In the genomic region with DNA sequence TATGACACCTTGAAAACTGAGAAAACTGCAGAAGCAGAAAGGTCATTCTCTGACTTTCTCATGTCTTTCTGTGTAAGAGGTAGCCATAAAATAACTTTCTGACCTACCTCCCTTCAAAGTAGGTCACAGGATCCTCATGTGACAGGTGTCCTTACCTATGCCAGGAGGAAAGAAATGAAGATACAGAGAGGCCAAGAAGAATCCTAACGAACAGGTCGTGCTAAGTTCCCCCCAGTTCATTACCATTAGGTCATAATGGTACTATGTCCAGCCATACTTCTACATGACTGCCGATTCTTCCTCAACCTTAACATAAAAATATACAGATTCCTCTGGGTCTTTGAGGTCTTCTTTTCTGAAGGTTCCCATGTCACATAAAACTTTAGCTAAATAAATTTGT, we compare ENCODE assay signal across 1 cellular context.
TF ChIP-seq lines count a peak whose summit lies in the region.

No MANE protein-coding gene starts in this region.

TF ChIP-seq in SK-N-SH treated with all-trans-retinoic acid at 6 μM for 48 hours, 23 proteins besides CTCF, POLR2A, EP300 and RAD21 (continued from another document):
- TF ChIP-seq TOX (CRISPR knock-in tag; IDR thresholded peaks at IDR 0.05; ENCODE audit: borderline replicate concordance) (no peak), ZFP3 (CRISPR knock-in tag; IDR thresholded peaks at IDR 0.05) (no peak), ZNF8 (CRISPR knock-in tag; IDR thresholded peaks at IDR 0.05) (no peak)
- TF ChIP-seq, protein P1, sequence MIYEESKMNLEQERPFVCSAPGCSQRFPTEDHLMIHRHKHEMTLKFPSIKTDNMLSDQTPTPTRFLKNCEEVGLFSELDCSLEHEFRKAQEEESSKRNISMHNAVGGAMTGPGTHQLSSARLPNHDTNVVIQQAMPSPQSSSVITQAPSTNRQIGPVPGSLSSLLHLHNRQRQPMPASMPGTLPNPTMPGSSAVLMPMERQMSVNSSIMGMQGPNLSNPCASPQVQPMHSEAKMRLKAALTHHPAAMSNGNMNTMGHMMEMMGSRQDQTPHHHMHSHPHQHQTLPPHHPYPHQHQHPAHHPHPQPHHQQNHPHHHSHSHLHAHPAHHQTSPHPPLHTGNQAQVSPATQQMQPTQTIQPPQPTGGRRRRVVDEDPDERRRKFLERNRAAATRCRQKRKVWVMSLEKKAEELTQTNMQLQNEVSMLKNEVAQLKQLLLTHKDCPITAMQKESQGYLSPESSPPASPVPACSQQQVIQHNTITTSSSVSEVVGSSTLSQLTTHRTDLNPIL (CRISPR knock-in tag; IDR thresholded peaks at IDR 0.05; ENCODE audit: low read depth) = no peak
- TF ChIP-seq, protein P2, sequence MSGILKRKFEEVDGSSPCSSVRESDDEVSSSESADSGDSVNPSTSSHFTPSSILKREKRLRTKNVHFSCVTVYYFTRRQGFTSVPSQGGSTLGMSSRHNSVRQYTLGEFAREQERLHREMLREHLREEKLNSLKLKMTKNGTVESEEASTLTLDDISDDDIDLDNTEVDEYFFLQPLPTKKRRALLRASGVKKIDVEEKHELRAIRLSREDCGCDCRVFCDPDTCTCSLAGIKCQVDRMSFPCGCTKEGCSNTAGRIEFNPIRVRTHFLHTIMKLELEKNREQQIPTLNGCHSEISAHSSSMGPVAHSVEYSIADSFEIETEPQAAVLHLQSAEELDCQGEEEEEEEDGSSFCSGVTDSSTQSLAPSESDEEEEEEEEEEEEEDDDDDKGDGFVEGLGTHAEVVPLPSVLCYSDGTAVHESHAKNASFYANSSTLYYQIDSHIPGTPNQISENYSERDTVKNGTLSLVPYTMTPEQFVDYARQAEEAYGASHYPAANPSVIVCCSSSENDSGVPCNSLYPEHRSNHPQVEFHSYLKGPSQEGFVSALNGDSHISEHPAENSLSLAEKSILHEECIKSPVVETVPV (CRISPR knock-in tag; IDR thresholded peaks at IDR 0.05) = no peak
- TF ChIP-seq, protein P3, sequence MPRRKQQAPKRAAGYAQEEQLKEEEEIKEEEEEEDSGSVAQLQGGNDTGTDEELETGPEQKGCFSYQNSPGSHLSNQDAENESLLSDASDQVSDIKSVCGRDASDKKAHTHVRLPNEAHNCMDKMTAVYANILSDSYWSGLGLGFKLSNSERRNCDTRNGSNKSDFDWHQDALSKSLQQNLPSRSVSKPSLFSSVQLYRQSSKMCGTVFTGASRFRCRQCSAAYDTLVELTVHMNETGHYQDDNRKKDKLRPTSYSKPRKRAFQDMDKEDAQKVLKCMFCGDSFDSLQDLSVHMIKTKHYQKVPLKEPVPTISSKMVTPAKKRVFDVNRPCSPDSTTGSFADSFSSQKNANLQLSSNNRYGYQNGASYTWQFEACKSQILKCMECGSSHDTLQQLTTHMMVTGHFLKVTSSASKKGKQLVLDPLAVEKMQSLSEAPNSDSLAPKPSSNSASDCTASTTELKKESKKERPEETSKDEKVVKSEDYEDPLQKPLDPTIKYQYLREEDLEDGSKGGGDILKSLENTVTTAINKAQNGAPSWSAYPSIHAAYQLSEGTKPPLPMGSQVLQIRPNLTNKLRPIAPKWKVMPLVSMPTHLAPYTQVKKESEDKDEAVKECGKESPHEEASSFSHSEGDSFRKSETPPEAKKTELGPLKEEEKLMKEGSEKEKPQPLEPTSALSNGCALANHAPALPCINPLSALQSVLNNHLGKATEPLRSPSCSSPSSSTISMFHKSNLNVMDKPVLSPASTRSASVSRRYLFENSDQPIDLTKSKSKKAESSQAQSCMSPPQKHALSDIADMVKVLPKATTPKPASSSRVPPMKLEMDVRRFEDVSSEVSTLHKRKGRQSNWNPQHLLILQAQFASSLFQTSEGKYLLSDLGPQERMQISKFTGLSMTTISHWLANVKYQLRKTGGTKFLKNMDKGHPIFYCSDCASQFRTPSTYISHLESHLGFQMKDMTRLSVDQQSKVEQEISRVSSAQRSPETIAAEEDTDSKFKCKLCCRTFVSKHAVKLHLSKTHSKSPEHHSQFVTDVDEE (CRISPR knock-in tag; IDR thresholded peaks at IDR 0.05) = no peak
TF ChIP-seq in SK-N-SH treated with all-trans-retinoic acid at 6 μM for 48 hours: peak in this region for 0.
